ENCODE assay signal across 8 cellular contexts in the genomic region with DNA sequence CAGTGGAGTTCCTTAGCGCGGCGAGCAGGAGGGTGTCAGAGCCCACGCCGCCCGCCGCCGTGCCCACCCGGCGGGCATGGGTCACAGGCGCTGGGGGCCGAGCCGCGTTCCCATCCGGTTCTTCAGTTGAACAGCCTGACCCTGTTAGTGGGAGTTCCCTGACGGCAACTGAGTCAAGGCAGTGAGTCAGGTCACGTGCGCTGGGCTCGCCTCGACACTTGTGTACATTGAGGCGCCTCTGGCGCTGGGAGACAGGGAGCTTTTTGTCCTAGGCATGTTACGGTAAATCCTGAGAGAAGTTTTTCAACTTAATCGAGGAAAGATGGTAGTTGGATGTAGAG. TPM values are rescaled to one million over a fixed set of nuclear protein-coding genes. Genes with fewer than 3 reads are reported as not detected.
DNase-seq lines count a peak whose midpoint lies in the region; ATAC-seq, FAIRE-seq and TF ChIP-seq lines count a peak whose summit lies in the region.

No MANE protein-coding gene starts in this region.

- H3K27me3 ChIP-seq in MG63 (no peaks in the 10 kb centered on the region), endothelial cell of umbilical vein (ENCODE audit: control insufficient read depth in 2 of 2, insufficient read depth in 2 of 2, low read length in 2 of 2) (peaks cover 2 to 3% of the 10 kb centered on the region in 2 experiments)

- H3K9me1 ChIP-seq in endothelial cell of umbilical vein (replicated peaks; ENCODE audit: control insufficient read depth, extremely low read depth, insufficient read depth, low read length), result no peaks in the 10 kb centered on the region

- H3K9ac ChIP-seq in endothelial cell of umbilical vein (replicated peaks; ENCODE audit: extremely low read depth, insufficient read depth, low read length), result peak overlapping the region; percentile 98

- peak; percentile 76 for FAIRE-seq in endothelial cell of umbilical vein (lab: Jason Lieb, UNC)

- no peaks in the 10 kb centered on the region for H3K9me3 ChIP-seq in MG63
- no peaks in the 10 kb centered on the region for H3K9me3 ChIP-seq in endothelial cell of umbilical vein (replicated peaks; ENCODE audit: control insufficient read depth, insufficient read depth, low read length)
- no peaks in the 10 kb centered on the region for H3K9me3 ChIP-seq in mesodermal cell (ENCODE audit: control insufficient read depth, low read length)

- peak overlapping the region; percentile 87 for H3K4me2 ChIP-seq in endothelial cell of umbilical vein (ENCODE audit: insufficient read depth, low read length)

- WGBS in mesodermal cell (ENCODE audit: insufficient coverage in 2 of 2), 2 experiments, result 0% methylated on average over 22 to 24 of the region's 24 CpGs

- CTCF ChIA-PET in endothelial cell of umbilical vein (lab: Charles Lee), result interaction anchor here (1.0 to 4.2 kb wide), 3 partner anchors 46 to 149 kb away, joined by 3 to 22 read pairs (median 14); no protein-coding TSS in a partner anchor

- POLR2A ChIA-PET in endothelial cell of umbilical vein (lab: Charles Lee), result interaction anchor here (0.6 kb wide), 1 partner anchor 296 kb away, joined by 3 read pairs; no protein-coding TSS in a partner anchor

- intact Hi-C loops in endothelial cell of umbilical vein (cut with micrococcal nuclease), result loop anchor here (1.0 to 5.0 kb wide), 3 partner anchors 46 to 151 kb away; partner anchors contain the start of gene ACAD9

- peaks cover 56% of the 10 kb centered on the region for H3K79me2 ChIP-seq in endothelial cell of umbilical vein (ENCODE audit: control insufficient read depth, insufficient read depth, low read length)

- dilution Hi-C loops in endothelial cell of umbilical vein (cut with MboI; ENCODE audit: extremely low pct_ligation_motif_present, low sequenced_read_pairs), result no loop called here

- no peak for TF ChIP-seq CTCF in endothelial cell of umbilical vein (IDR thresholded peaks at IDR 0.05; ENCODE audit: extremely low read depth in 1 of 2, insufficient read depth in 1 of 2, low read depth in 1 of 2, low read length in 2 of 2)

- H3K4me3 ChIP-seq in MG63 (peak overlapping the region; percentile 93), endothelial cell of umbilical vein (replicated peaks in 1 of 3; ENCODE audit: insufficient read depth in 1 of 3, low read depth in 1 of 3, low read length in 3 of 3) (peak overlapping the region; percentile 53 to 89 (median 84)), mesodermal cell (ENCODE audit: extremely low read depth, insufficient read depth, low read length, poor library complexity, severe bottlenecking) (peak overlapping the region; percentile 90)

- peak overlapping the region; percentile 90 for H3K27ac ChIP-seq in endothelial cell of umbilical vein (ENCODE audit: insufficient read depth, low read depth, low read length)
- peak overlapping the region; percentile 97 for H3K27ac ChIP-seq in mesodermal cell (ENCODE audit: low read depth, low read length, severe bottlenecking)

- H3K36me3 ChIP-seq in MG63 (peaks cover 26% of the 10 kb centered on the region), endothelial cell of umbilical vein (ENCODE audit: control insufficient read depth in 2 of 2, extremely low read depth in 1 of 2, insufficient read depth in 2 of 2, low read length in 2 of 2) (peaks cover 0 to 2% of the 10 kb centered on the region in 2 experiments), mesodermal cell (ENCODE audit: control insufficient read depth, insufficient read depth, low read length) (peaks cover 6% of the 10 kb centered on the region)

- peak; percentile 12 for ATAC-seq in GM21447 (IDR thresholded peaks at IDR 0.05; ENCODE audit: unreplicated experiment)
- no peak for ATAC-seq in GM18858 (IDR thresholded peaks at IDR 0.05; ENCODE audit: unreplicated experiment)

- H2AFZ ChIP-seq in endothelial cell of umbilical vein (ENCODE audit: low read depth, low read length), result no peak overlapping the region

- no peak for TF ChIP-seq POLR2A in endothelial cell of umbilical vein (IDR thresholded peaks at IDR 0.05; ENCODE audit: low read depth, low read length)

- DNase-seq in AG08395 (ENCODE audit: low spot score) (peak; percentile 54), MG63 (peak; percentile 78), endothelial cell of umbilical vein (ENCODE audit: low read depth, low spot score) (peak; percentile 77)
- DNase-seq in activated CD8-positive, alpha-beta memory T cell treated with anti-CD3 and anti-CD28 coated beads, Interleukin-2, amount 50 U/mL, for 48 hours, result peak; percentile 75
- DNase-seq in stimulated activated CD8-positive, alpha-beta memory T cell treated with anti-CD3 and anti-CD28 coated beads, Interleukin-15, amount 100 ng/mL, for 4 hours (ENCODE audit: low read depth in 2 of 2), result peak; percentile 17 to 29

- BruUV-seq in endothelial cell of umbilical vein (replicated peaks; lab: Mats Ljungman, UMichigan), result no TSS peak

- H3K4me1 ChIP-seq in endothelial cell of umbilical vein (ENCODE audit: control insufficient read depth, extremely low read depth, insufficient read depth, low read length) (peaks cover 18% of the 10 kb centered on the region), mesodermal cell (ENCODE audit: control insufficient read depth, insufficient read depth, low read length, poor library complexity, severe bottlenecking) (peaks cover 19% of the 10 kb centered on the region)

- peaks cover 30% of the 10 kb centered on the region for H4K20me1 ChIP-seq in endothelial cell of umbilical vein (replicated peaks; ENCODE audit: control insufficient read depth, extremely low read depth, insufficient read depth, low read length)

TF ChIP-seq in endothelial cell of umbilical vein, 7 proteins besides CTCF, POLR2A, EP300 and RAD21:
- TF ChIP-seq EZH2 (IDR thresholded peaks at IDR 0.05; ENCODE audit: borderline replicate concordance, low read depth, low read length, severe bottlenecking), result no peak
- peak; percentile 82 for TF ChIP-seq MAX (IDR thresholded peaks at IDR 0.05; ENCODE audit: insufficient read depth, insufficient read length)
TF ChIP-seq in endothelial cell of umbilical vein: peak in this region for 1.

RNA-seq across cellular contexts. Expression of gene RAB7A, which starts 0.7 kb away (rescaled TPM):
- total RNA-seq in MG63 (2014; rRNA removed; shearing (Covaris generic); ENCODE audit: low replicate concordance), result 156 and 165 TPM in 2 replicates
- 249 and 262 TPM in 2 replicates for total RNA-seq in endothelial cell of umbilical vein
- 215 and 243 TPM in 2 replicates for polyA plus RNA-seq in endothelial cell of umbilical vein
- polyA plus RNA-seq in endothelial cell of umbilical vein (2011; cell fraction: cytosol; rRNA removed), result 263 and 305 TPM in 2 replicates
- 78.8 and 92.0 TPM in 2 replicates for polyA plus RNA-seq in endothelial cell of umbilical vein (2011; cell fraction: nucleus; rRNA removed)
- 177 and 193 TPM in 2 replicates for polyA plus RNA-seq in endothelial cell of umbilical vein (2012)
- polyA minus RNA-seq in endothelial cell of umbilical vein, result 183 and 239 TPM in 2 replicates
- 69.8 TPM for polyA minus RNA-seq in endothelial cell of umbilical vein (2011; cell fraction: cytosol; rRNA and poly(A)+ RNA removed)
- polyA minus RNA-seq in endothelial cell of umbilical vein (2011; cell fraction: nucleus; rRNA and poly(A)+ RNA removed), result 39.2 and 58.7 TPM in 2 replicates
- 178 TPM for polyA plus RNA-seq in mesodermal cell (2013, experiment 1 of 2)
- 158 TPM for polyA plus RNA-seq in mesodermal cell (2013, experiment 2 of 2)

Comparison
In these comparisons a context has a peak if more than half of its experiments do, and no peak if none do; other contexts are left out.
1. DNase-seq: peak in every context shown above with its lines; median percentile 78 in MG63; 77 in endothelial cell of umbilical vein; 75 in activated CD8-positive, alpha-beta memory T cell treated with anti-CD3 and anti-CD28 coated beads, Interleukin-2, amount 50 U/mL, for 48 hours; 54 in AG08395; 23 in stimulated activated CD8-positive, alpha-beta memory T cell treated with anti-CD3 and anti-CD28 coated beads, Interleukin-15, amount 100 ng/mL, for 4 hours.